8 cellular contexts compared by ENCODE assay signal in genomic region chr17:49677134-49677932, GRCh38.
DNase-seq lines count a peak whose midpoint lies in the region; ATAC-seq and TF ChIP-seq lines count a peak whose summit lies in the region.

No MANE protein-coding gene starts in this region.

- H3K36me3 Mint-ChIP-seq in nephron (ENCODE audit: low read depth), result peaks cover 18% of the 10 kb centered on the region

- H3K9me3 ChIP-seq in Loucy (ENCODE audit: insufficient read depth, low read depth, low read length) (no peaks in the 10 kb centered on the region), RWPE2 (ENCODE audit: severe bottlenecking) (no peaks in the 10 kb centered on the region)

- no peaks in the 10 kb centered on the region for H3K9me2 ChIP-seq in Loucy (replicated peaks; ENCODE audit: low read depth, low read length)

- peak overlapping the region; percentile 92 to 95 (median 94) for H3K4me3 Mint-ChIP-seq in nephron

- H3K4me1 ChIP-seq in Loucy (ENCODE audit: insufficient read depth, low read length, poor library complexity, severe bottlenecking) (peaks cover 27% of the 10 kb centered on the region), RWPE2 (ENCODE audit: insufficient read depth, poor library complexity, severe bottlenecking) (peaks cover 14% of the 10 kb centered on the region)

- TF ChIP-seq CTCF in Loucy (conservative IDR thresholded peaks at IDR 0.05; ENCODE audit: low read length) (no peak), RWPE2 (IDR thresholded peaks at IDR 0.05; ENCODE audit: poor library complexity, severe bottlenecking) (no peak), nephron (IDR thresholded peaks at IDR 0.05; ENCODE audit: unreplicated experiment in 3 of 3) (no peak)

- H3K27me3 ChIP-seq in Loucy (ENCODE audit: insufficient read depth, low read length, poor library complexity, severe bottlenecking), result no peaks in the 10 kb centered on the region
- H3K27me3 ChIP-seq in RWPE2 (ENCODE audit: insufficient read depth, poor library complexity, severe bottlenecking), result no peaks in the 10 kb centered on the region

- peaks cover 12% of the 10 kb centered on the region for H3K27me3 Mint-ChIP-seq in nephron (ENCODE audit: low read depth)

- H3K27ac Mint-ChIP-seq in nephron, result peak overlapping the region; percentile 87 to 99 (median 96)

- H3F3A ChIP-seq in Loucy (ENCODE audit: low read depth), result no peaks in the 10 kb centered on the region

- ATAC-seq in GM21737 (IDR thresholded peaks at IDR 0.05; ENCODE audit: unreplicated experiment) (peak; percentile 37), RWPE2 (ENCODE audit: low read depth) (peak; percentile 74)

- peak overlapping the region; percentile 70 for H2AFZ ChIP-seq in Loucy (ENCODE audit: low read length)

- H3K36me3 ChIP-seq in Loucy (ENCODE audit: insufficient read depth, low read length) (no peaks in the 10 kb centered on the region), RWPE2 (ENCODE audit: low read depth) (peaks cover 23% of the 10 kb centered on the region)

- H3K4me3 ChIP-seq in Loucy (ENCODE audit: low read length, poor library complexity, severe bottlenecking), result peak overlapping the region; percentile 85
- H3K4me3 ChIP-seq in RWPE2 (ENCODE audit: severe bottlenecking), result peak overlapping the region; percentile 48

- H3K9me3 Mint-ChIP-seq in nephron, result no peaks in the 10 kb centered on the region

- H4K20me1 ChIP-seq in Loucy (ENCODE audit: insufficient read depth, low read length, poor library complexity, severe bottlenecking), result peaks cover 40% of the 10 kb centered on the region

- peak overlapping the region; percentile 90 for H3K4me2 ChIP-seq in Loucy (ENCODE audit: low read depth, low read length, poor library complexity, severe bottlenecking)

- peaks cover 38% of the 10 kb centered on the region for H3K4me1 Mint-ChIP-seq in nephron

- H3K27ac ChIP-seq in RWPE2 (ENCODE audit: poor library complexity, severe bottlenecking), result peak overlapping the region; percentile 67

- peak overlapping the region; percentile 83 for H3K9ac ChIP-seq in Loucy (ENCODE audit: low read depth, low read length, poor library complexity, severe bottlenecking)

- peaks cover 46% of the 10 kb centered on the region for H3K79me2 ChIP-seq in Loucy (ENCODE audit: insufficient read depth, low read length)

- DNase-seq in DMS 273 treated with DMSO at 0.1 percent for 48 hours (lab: John Stamatoyannopoulos, UW) (peak; percentile 72), RWPE2 (ENCODE audit: low spot score) (peak; percentile 98), fibroblast of the conjunctiva (ENCODE audit: low read depth) (peak; percentile 92)
- DNase-seq in activated effector memory CD4-positive, alpha-beta T cell treated with Interleukin-2 at 50 U/mL for 16 hours, result peak; percentile 88
- peak; percentile 96 for DNase-seq in stimulated activated naive CD4-positive, alpha-beta T cell treated with Interleukin-2 at 50 U/mL for 16 hours (lab: John Stamatoyannopoulos, UW)

Comparison
In these comparisons a context has a peak if more than half of its experiments do, and no peak if none do; other contexts are left out.
1. Peak in every context shown above with its lines: DNase-seq, ATAC-seq, H3K4me3 ChIP-seq and H3K27ac ChIP-seq.